ENCODE assay signal across 22 cellular contexts in genomic region chr2:242036653-242036950, GRCh38.
DNase-seq lines count a peak whose midpoint lies in the region; ATAC-seq, FAIRE-seq and TF ChIP-seq lines count a peak whose summit lies in the region.
"Had no signal": no experiment of that assay in that cellular context is flagged by ENCODE, and none has a peak within 500 bp of the region (broad histone marks: within the 10 kb centered on the region; RNA-seq: fewer than 3 reads in every experiment).

No MANE protein-coding gene starts in this region.

- in situ Hi-C loops in HepG2 (cut with HindIII; ENCODE audit: extremely low pct_ligation_motif_present, low pct_unique_long_range_greater_than_20kb), result no loop called here

- H3K4me3 Mint-ChIP-seq in osteocyte (ENCODE audit: unreplicated experiment), result no peak overlapping the region
- H3K4me3 Mint-ChIP-seq: CD4-positive, alpha-beta memory T cell had no signal

- no peak overlapping the region for H3K4me3 ChIP-seq in right lobe of liver
- no peak overlapping the region for H3K4me3 ChIP-seq in HepG2 (replicated peaks in 1 of 3; ENCODE audit: insufficient read depth in 1 of 3, low read depth in 2 of 3, low read length in 3 of 3)
- H3K4me3 ChIP-seq: GM23248 had no signal

- TF ChIP-seq CTCF in right lobe of liver (IDR thresholded peaks at IDR 0.05) (no peak), HepG2 (CRISPR knock-in tag; IDR thresholded peaks at IDR 0.05) (no peak), osteocyte (IDR thresholded peaks at IDR 0.05) (no peak)

- no peak for TF ChIP-seq EP300 in HepG2 (IDR thresholded peaks at IDR 0.05; ENCODE audit: low read depth in 2 of 2, low read length in 2 of 2)
- no peak for TF ChIP-seq EP300 in HepG2 (CRISPR knock-in tag; IDR thresholded peaks at IDR 0.05; ENCODE audit: borderline replicate concordance)

- no TSS peak for BruUV-seq in HepG2 (replicated peaks; lab: Mats Ljungman, UMichigan)

- peaks cover 0 to 22% (median 7%) of the 10 kb centered on the region in 4 donors for H3K4me1 ChIP-seq in right lobe of liver
- H3K4me1 ChIP-seq in HepG2 (ENCODE audit: insufficient read depth, low read length), result peaks cover 68% of the 10 kb centered on the region

- no peak overlapping the region for H3K9ac ChIP-seq in HepG2 (ENCODE audit: insufficient read depth, low read depth, low read length)
- H3K9ac ChIP-seq: GM23248 had no signal

- POLR2A ChIA-PET in HepG2 (lab: Yijun Ruan, JAX), result no interaction called here

- no peaks in the 10 kb centered on the region for H3K36me3 Mint-ChIP-seq in osteocyte (ENCODE audit: unreplicated experiment)
- H3K36me3 Mint-ChIP-seq: CD4-positive, alpha-beta memory T cell had no signal

- H3K27me3 ChIP-seq in right lobe of liver (no peaks in the 10 kb centered on the region), HepG2 (ENCODE audit: control insufficient read depth in 1 of 2, insufficient read depth in 2 of 2, low read length in 2 of 2) (peaks cover 16 to 61% of the 10 kb centered on the region in 2 experiments)

- H3K79me2 ChIP-seq in HepG2 (ENCODE audit: insufficient read depth, low read length), result no peaks in the 10 kb centered on the region

- 92% methylated on average over 5 of the region's 7 CpGs for WGBS in right lobe of liver (ENCODE audit: insufficient coverage, low coverage, low lambda C conversion rate, missing lambda C conversion rate)
- WGBS in HepG2 (ENCODE audit: low lambda C conversion rate), result 56% methylated on average over 7 of the region's 7 CpGs

- H3K9me3 Mint-ChIP-seq in osteocyte (ENCODE audit: unreplicated experiment), result no peaks in the 10 kb centered on the region

- intact Hi-C loops in right lobe of liver (cut with DNase I), result no loop called here
- intact Hi-C loops in HepG2 (cut with micrococcal nuclease; ENCODE audit: unreplicated experiment), result loop anchor here (5.0 kb wide), 1 partner anchor 51 kb away; no protein-coding TSS in a partner anchor

- DNase-seq in right lobe of liver (peak in 2 of 3 donors; percentile 26 to 30), HepG2 (ENCODE audit: low spot score) (no peak), islet precursor cell (peak; percentile 30), osteocyte (ENCODE audit: extremely low spot score, unreplicated experiment) (peak; percentile 81), ureter (ENCODE audit: low spot score) (peak; percentile 32), NK-92 (lab: John Stamatoyannopoulos, UW; ENCODE audit: unreplicated experiment) (no peak), NCI-H2227 treated with DMSO at 0.1 percent for 48 hours (lab: John Stamatoyannopoulos, UW) (no peak)
- DNase-seq: C1 segment of cervical spinal cord; Calu3; CD4-positive, alpha-beta memory T cell; COR-L47; DMS53; DMS79 treated with DMSO at 0.1 percent for 48 hours; GF-D8; GM23248; H7 had no signal

- no peak for TF ChIP-seq POLR2A in right lobe of liver (IDR thresholded peaks at IDR 0.05)
- no peak for TF ChIP-seq POLR2A in HepG2 (IDR thresholded peaks at IDR 0.05; ENCODE audit: insufficient read depth in 1 of 2, low read depth in 2 of 2, low read length in 2 of 2)

- no peaks in the 10 kb centered on the region for H3K9me3 ChIP-seq in right lobe of liver
- H3K9me3 ChIP-seq in HepG2 (ENCODE audit: low read length), result no peaks in the 10 kb centered on the region

- no peak overlapping the region for H3K27ac Mint-ChIP-seq in osteocyte (ENCODE audit: unreplicated experiment)

- ATAC-seq in right lobe of liver (no peak), HepG2 (no peak), GM19023 (IDR thresholded peaks at IDR 0.05; ENCODE audit: unreplicated experiment) (no peak)
- ATAC-seq: HCT116 had no signal

- H3K36me3 ChIP-seq in right lobe of liver, result no peaks in the 10 kb centered on the region
- no peaks in the 10 kb centered on the region for H3K36me3 ChIP-seq in HepG2 (replicated peaks in 1 of 2; ENCODE audit: control insufficient read depth in 1 of 2, insufficient read depth in 2 of 2, low read length in 2 of 2)

- no peaks in the 10 kb centered on the region for H4K20me1 ChIP-seq in HepG2 (ENCODE audit: insufficient read depth, low read length)

- H3K4me1 Mint-ChIP-seq in osteocyte (ENCODE audit: unreplicated experiment), result no peaks in the 10 kb centered on the region

- H3K27me3 Mint-ChIP-seq in osteocyte (ENCODE audit: unreplicated experiment), result peaks cover 28% of the 10 kb centered on the region

- H3K27ac ChIP-seq in right lobe of liver, result no peak overlapping the region
- no peak overlapping the region for H3K27ac ChIP-seq in HepG2 (ENCODE audit: extremely low read length, insufficient read depth, low read length)
- H3K27ac ChIP-seq: GM23248 had no signal

- CTCF ChIA-PET in HepG2 (lab: Yijun Ruan, JAX; ENCODE audit: low intra/inter-chr PET ratio, low total read pairs), result no interaction called here

- FAIRE-seq in HepG2 (lab: Jason Lieb, UNC), result no peak
- FAIRE-seq: GM12891, GM18507, GM19239, H1 had no signal

- TF ChIP-seq RAD21 in HepG2 (CRISPR knock-in tag; IDR thresholded peaks at IDR 0.05), result no peak

- no peak overlapping the region for H3K4me2 ChIP-seq in HepG2 (ENCODE audit: low read depth, low read length)

- no peak overlapping the region for H2AFZ ChIP-seq in HepG2 (ENCODE audit: low read length)
- H2AFZ ChIP-seq: GM23248 had no signal

TF ChIP-seq in HepG2, 621 proteins besides CTCF, POLR2A, EP300 and RAD21:
- TF ChIP-seq RARA (CRISPR knock-in tag; IDR thresholded peaks at IDR 0.05) (no peak), ZNF18 (CRISPR knock-in tag; IDR thresholded peaks at IDR 0.05; ENCODE audit: insufficient replicate concordance) (no peak), ZNF567 (CRISPR knock-in tag; IDR thresholded peaks at IDR 0.05; ENCODE audit: borderline replicate concordance) (no peak), ZNF335 (CRISPR knock-in tag; IDR thresholded peaks at IDR 0.05) (no peak), MXD4 (CRISPR knock-in tag; IDR thresholded peaks at IDR 0.05) (no peak), ZNF607 (CRISPR knock-in tag; IDR thresholded peaks at IDR 0.05; ENCODE audit: borderline replicate concordance) (no peak), HNRNPH1 (optimal IDR thresholded peaks at IDR 0.05; ENCODE audit: low read depth, low read length) (no peak)
TF ChIP-seq in HepG2: peak in this region for 0.

Comparison
In these comparisons a context has a peak if more than half of its experiments do, and no peak if none do; other contexts are left out.
1. DNase-seq: peak in right lobe of liver (2 of 3), islet precursor cell (single experiment), osteocyte (single experiment) and ureter (single experiment); none in HepG2 (single experiment), NK-92 (single experiment) and NCI-H2227 treated with DMSO at 0.1 percent for 48 hours (single experiment).